In the genomic region with DNA sequence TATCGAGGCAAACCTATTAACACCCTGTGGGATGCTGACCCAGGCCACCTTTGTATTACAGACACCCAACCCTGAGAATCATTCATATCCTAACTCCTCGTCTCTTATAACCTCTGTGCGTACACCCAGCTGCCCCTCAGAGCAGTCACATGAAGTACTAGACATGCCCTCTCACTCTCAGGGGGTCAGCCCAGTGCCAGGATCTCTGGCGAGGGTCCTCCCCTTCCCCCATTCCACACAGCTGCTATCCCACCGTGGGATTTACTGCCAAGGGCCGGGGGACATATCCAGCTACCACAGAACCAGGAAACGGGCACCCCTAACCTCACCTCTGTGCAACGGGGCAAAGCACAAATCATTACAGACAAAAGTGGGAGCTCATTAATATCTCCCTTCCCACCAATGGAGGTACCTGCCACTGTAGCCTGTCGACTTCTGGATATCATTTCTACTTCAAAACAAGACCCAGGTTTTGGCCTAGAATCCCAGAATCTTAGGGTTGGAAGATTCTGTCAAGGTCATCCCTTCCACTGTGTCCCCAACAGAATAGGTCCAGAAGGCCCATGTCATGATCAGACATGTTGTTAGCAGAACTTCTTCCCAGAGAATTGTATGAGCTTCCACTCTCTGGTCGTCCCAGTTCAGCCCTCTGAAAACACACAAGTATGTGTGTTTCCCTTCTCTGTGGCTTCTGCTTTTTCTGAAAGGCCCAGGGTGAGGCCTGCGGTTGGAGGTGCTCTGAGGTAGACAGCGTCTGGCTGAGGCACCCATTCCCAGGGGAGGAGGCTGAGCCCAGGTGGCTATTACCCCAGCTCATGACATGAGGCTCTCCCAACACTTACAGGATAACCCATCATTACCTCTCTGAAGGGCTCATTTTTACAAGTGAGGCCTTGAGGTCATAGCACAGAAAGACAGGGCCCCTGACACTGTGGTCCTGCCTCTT, we compare ENCODE assay signal across 8 cellular contexts. TPM values are rescaled to one million over a fixed set of nuclear protein-coding genes. Genes with fewer than 3 reads are reported as not detected.
DNase-seq lines count a peak whose midpoint lies in the region; ATAC-seq, FAIRE-seq and TF ChIP-seq lines count a peak whose summit lies in the region.

No MANE protein-coding gene starts in this region.

- no peaks in the 10 kb centered on the region for H3K27me3 ChIP-seq in left ventricle myocardium inferior (ENCODE audit: low read depth)

- H3K27ac Mint-ChIP-seq in nephron progenitor cell, result peak overlapping the region; percentile 53

- H3K4me1 Mint-ChIP-seq in nephron progenitor cell, result peaks cover 79% of the 10 kb centered on the region

- no peaks in the 10 kb centered on the region for H3K9me3 ChIP-seq in left ventricle myocardium inferior (replicated peaks)

- no peaks in the 10 kb centered on the region for H3K36me3 Mint-ChIP-seq in nephron progenitor cell (ENCODE audit: low read depth)

- H3K4me3 Mint-ChIP-seq in nephron progenitor cell, result peak overlapping the region; percentile 57

- H3K9me3 Mint-ChIP-seq in nephron progenitor cell, result no peaks in the 10 kb centered on the region

- peak overlapping the region; percentile 93 for H3K4me3 ChIP-seq in left ventricle myocardium inferior

- FAIRE-seq in H54 (lab: Jason Lieb, UNC), result no peak

- TF ChIP-seq CTCF in left ventricle myocardium inferior (IDR thresholded peaks at IDR 0.05; ENCODE audit: borderline replicate concordance) (no peak), nephron progenitor cell (IDR thresholded peaks at IDR 0.05) (no peak)

- H3K4me1 ChIP-seq in left ventricle myocardium inferior, result peaks cover 90% of the 10 kb centered on the region

- ATAC-seq in left cardiac atrium (no peak), HG03045 (IDR thresholded peaks at IDR 0.05; ENCODE audit: unreplicated experiment) (peak; percentile 39)

- no peak for TF ChIP-seq POLR2A in H54 (IDR thresholded peaks at IDR 0.05; ENCODE audit: low read depth, low read length)

- DNase-seq in left ventricle myocardium inferior (no peak), left cardiac atrium (no peak), SKM-1 treated with dmso at 0.1 percent for 144 hours (lab: John Stamatoyannopoulos, UW; ENCODE audit: unreplicated experiment) (peak; percentile 69), cerebellar cortex (ENCODE audit: low spot score) (peak; percentile 16), nephron progenitor cell (no peak), H54 (ENCODE audit: insufficient read length, low spot score) (no peak), NCI-H146 (lab: John Stamatoyannopoulos, UW) (no peak)

- no peaks in the 10 kb centered on the region for H3K36me3 ChIP-seq in left ventricle myocardium inferior

- H3K27ac ChIP-seq in left ventricle myocardium inferior (replicated peaks), result peak overlapping the region; percentile 99

- intact Hi-C loops in left ventricle myocardium inferior (cut with micrococcal nuclease) (loop anchor here (10.0 kb wide), 1 partner anchor 104 kb away; a partner anchor contains a TSS), left cardiac atrium (cut with DNase I) (loop anchor here in 1 of 2 donors (10.0 kb wide), 1 partner anchor 104 kb away; a partner anchor contains a TSS)

- H3K27me3 Mint-ChIP-seq in nephron progenitor cell (ENCODE audit: low read depth, poor library complexity), result peaks cover 15% of the 10 kb centered on the region

RNA-seq across cellular contexts. Expression of a gene that starts 1.7 kb away (rescaled TPM):
- total RNA-seq in left ventricle myocardium inferior (111 TPM), left cardiac atrium (100 to 1,000 TPM; 156 to 166 TPM)

RNA-seq across cellular contexts. Expression of a gene that starts 20.3 kb away (rescaled TPM):
- total RNA-seq in left ventricle myocardium inferior, result 75.4 TPM
- total RNA-seq in left cardiac atrium, result 10 to 100 TPM; 62.4 to 68.5 TPM

RNA-seq across cellular contexts. Expression of a gene that starts 20.7 kb away (rescaled TPM):
- total RNA-seq in left ventricle myocardium inferior (50.5 TPM), left cardiac atrium (10 to 100 TPM; 49.0 to 52.5 TPM)

RNA-seq across cellular contexts. Expression of a gene that starts 29.8 kb away (rescaled TPM):
- total RNA-seq in left ventricle myocardium inferior, result 1.5 TPM
- total RNA-seq in left cardiac atrium, result 1 to 10 TPM; 5.7 to 6.6 TPM

Comparison
In these comparisons a context has a peak if more than half of its experiments do, and no peak if none do; other contexts are left out.
1. DNase-seq: peak in SKM-1 treated with dmso at 0.1 percent for 144 hours (single experiment) and cerebellar cortex (single experiment); none in left ventricle myocardium inferior (single experiment), left cardiac atrium (single experiment), nephron progenitor cell (single experiment), H54 (single experiment) and NCI-H146 (single experiment).